ENCODE assay signal across 17 cellular contexts in genomic region chr3:51680196-51680595, GRCh38. TPM values are rescaled to one million over a fixed set of nuclear protein-coding genes. Genes with fewer than 3 reads are reported as not detected.
A peak's percentile ranks its signal among the peaks of the same experiment; 100 is the strongest.
DNase-seq lines count a peak whose midpoint lies in the region; ATAC-seq lines count a peak whose summit lies in the region.
"Had no signal": no experiment of that assay in that cellular context is flagged by ENCODE, and none has a peak within 500 bp of the region (broad histone marks: within the 10 kb centered on the region; RNA-seq: fewer than 3 reads in every experiment).

No MANE protein-coding gene starts in this region.

- intact Hi-C loops in activated CD4-positive, alpha-beta T cell treated with anti-CD3 and anti-CD28 coated beads, Interleukin-2, amount 10 ng/mL, durations not matched to agents 24 days and 14 days (cut with micrococcal nuclease) = no loop called here

- H3K27me3 ChIP-seq in Karpas-422 (ENCODE audit: low read length) (no peaks in the 10 kb centered on the region), skeletal muscle tissue (ENCODE audit: control insufficient read depth in 3 of 3, insufficient read depth in 3 of 3, low read length in 3 of 3) (no peaks in the 10 kb centered on the region)

- H3K36me3 Mint-ChIP-seq in activated CD4-positive, alpha-beta T cell treated with anti-CD3 and anti-CD28 coated beads, Interleukin-2, amount 10 ng/mL, durations not matched to agents 24 days and 14 days (ENCODE audit: low read depth) = peaks cover 43% of the 10 kb centered on the region
- peaks cover 11% of the 10 kb centered on the region for H3K36me3 Mint-ChIP-seq in effector memory CD8-positive, alpha-beta T cell (ENCODE audit: insufficient read depth)

- H3K4me1 ChIP-seq in Karpas-422 (ENCODE audit: low read length) (peaks cover 57% of the 10 kb centered on the region), skeletal muscle tissue (ENCODE audit: control insufficient read depth in 3 of 3, insufficient read depth in 3 of 3, low read length in 3 of 3) (peaks cover 29 to 55% (median 52%) of the 10 kb centered on the region in 3 donors)

- peaks cover 3% of the 10 kb centered on the region for H3K9me3 Mint-ChIP-seq in activated CD4-positive, alpha-beta T cell treated with anti-CD3 and anti-CD28 coated beads, Interleukin-2, amount 10 ng/mL, durations not matched to agents 24 days and 14 days
- no peaks in the 10 kb centered on the region for H3K9me3 Mint-ChIP-seq in effector memory CD8-positive, alpha-beta T cell
- H3K9me3 Mint-ChIP-seq: central memory CD8-positive, alpha-beta T cell; GM23338; nephron had no signal

- H3K27ac Mint-ChIP-seq in activated CD4-positive, alpha-beta T cell treated with anti-CD3 and anti-CD28 coated beads, Interleukin-2, amount 10 ng/mL, durations not matched to agents 24 days and 14 days = peak overlapping the region; percentile 68
- H3K27ac Mint-ChIP-seq in effector memory CD8-positive, alpha-beta T cell = peak overlapping the region; percentile 32 to 36
- H3K27ac Mint-ChIP-seq: GM23338, nephron had no signal

- no peaks in the 10 kb centered on the region for H3K9me2 ChIP-seq in Karpas-422 (replicated peaks; ENCODE audit: insufficient read depth, low read length)

- peaks cover 77% of the 10 kb centered on the region for H3K4me1 Mint-ChIP-seq in activated CD4-positive, alpha-beta T cell treated with anti-CD3 and anti-CD28 coated beads, Interleukin-2, amount 10 ng/mL, durations not matched to agents 24 days and 14 days
- H3K4me1 Mint-ChIP-seq in effector memory CD8-positive, alpha-beta T cell (ENCODE audit: low read depth in 2 of 2) = peaks cover 73 to 76% of the 10 kb centered on the region in 2 donors

- no peak overlapping the region for H3K4me3 ChIP-seq in Karpas-422 (ENCODE audit: low read length)
- no peak overlapping the region for H3K4me3 ChIP-seq in skeletal muscle tissue (ENCODE audit: low read length in 3 of 3)
- H3K4me3 ChIP-seq: A549, GM23338 had no signal

- H3K9ac ChIP-seq in Karpas-422 (ENCODE audit: low read length) (peak overlapping the region; percentile 15; the same call in 1 of the 2 replicates), skeletal muscle tissue (ENCODE audit: low read depth in 1 of 3, low read length in 3 of 3) (peak overlapping the region in 2 of 3 donors; percentile 27 to 45)

- no peak for ATAC-seq in effector memory CD8-positive, alpha-beta T cell (replicated peaks)
- ATAC-seq in HG02610 (IDR thresholded peaks at IDR 0.05; ENCODE audit: unreplicated experiment) = no peak
- ATAC-seq: A549, GM23338 had no signal

- no peaks in the 10 kb centered on the region for H3K9me3 ChIP-seq in Karpas-422 (ENCODE audit: low read length)
- no peaks in the 10 kb centered on the region for H3K9me3 ChIP-seq in skeletal muscle tissue (ENCODE audit: control insufficient read depth in 3 of 3, low read length in 3 of 3)
- H3K9me3 ChIP-seq: A549 had no signal

- peaks cover 21% of the 10 kb centered on the region for H4K20me1 ChIP-seq in Karpas-422 (ENCODE audit: insufficient read depth, low read depth, low read length)

- H3K27me3 Mint-ChIP-seq in activated CD4-positive, alpha-beta T cell treated with anti-CD3 and anti-CD28 coated beads, Interleukin-2, amount 10 ng/mL, durations not matched to agents 24 days and 14 days = no peaks in the 10 kb centered on the region
- no peaks in the 10 kb centered on the region for H3K27me3 Mint-ChIP-seq in effector memory CD8-positive, alpha-beta T cell
- H3K27me3 Mint-ChIP-seq: central memory CD8-positive, alpha-beta T cell had no signal

- no peak for DNase-seq in activated CD4-positive, alpha-beta T cell treated with anti-CD3 and anti-CD28 coated beads, Interleukin-2, amount 10 ng/mL, durations not matched to agents 24 days and 14 days
- no peak for DNase-seq in activated CD4-positive, alpha-beta T cell treated with anti-CD3 and anti-CD28 coated beads, Interleukin-2, amount 50 U/mL, for 1 hour
- no peak for DNase-seq in Karpas-422
- DNase-seq in effector memory CD8-positive, alpha-beta T cell = no peak
- no peak for DNase-seq in NOMO-1 (lab: John Stamatoyannopoulos, UW; ENCODE audit: unreplicated experiment in 2 of 2)
- no peak for DNase-seq in T1000 (lab: John Stamatoyannopoulos, UW)
- DNase-seq: activated effector memory CD4-positive, alpha-beta T cell treated with anti-CD3 and anti-CD28 coated beads, Interleukin-2, amount 50 U/mL, for 16 hours; NCI-H1105; NCI-H345; stimulated activated CD4-positive, alpha-beta T cell treated with anti-CD3 and anti-CD28 coated beads, Interleukin-4, amount 100 ng/mL, for 4 hours; stimulated activated naive CD4-positive, alpha-beta T cell treated with Interleukin-2 at 50 U/mL for 16 hours had no signal

- H3K27ac ChIP-seq in Karpas-422 (ENCODE audit: low read length) (no peak overlapping the region), skeletal muscle tissue (ENCODE audit: low read depth, low read length) (peak overlapping the region; percentile 22)
- H3K27ac ChIP-seq: A549 had no signal

- H3K36me3 ChIP-seq in Karpas-422 (ENCODE audit: insufficient read depth, low read length) = peaks cover 20% of the 10 kb centered on the region
- peaks cover 23 to 47% (median 45%) of the 10 kb centered on the region in 3 donors for H3K36me3 ChIP-seq in skeletal muscle tissue (ENCODE audit: control insufficient read depth in 3 of 3, insufficient read depth in 3 of 3, low read length in 3 of 3)

- H3K4me2 ChIP-seq in Karpas-422 (ENCODE audit: low read depth, low read length, poor library complexity, severe bottlenecking) = no peak overlapping the region
- H3K4me2 ChIP-seq: A549, GM23338 had no signal

- H3K4me3 Mint-ChIP-seq in activated CD4-positive, alpha-beta T cell treated with anti-CD3 and anti-CD28 coated beads, Interleukin-2, amount 10 ng/mL, durations not matched to agents 24 days and 14 days = peak overlapping the region; percentile 49
- no peak overlapping the region for H3K4me3 Mint-ChIP-seq in effector memory CD8-positive, alpha-beta T cell
- H3K4me3 Mint-ChIP-seq: GM23338, nephron had no signal

- no peak overlapping the region for H2AFZ ChIP-seq in Karpas-422 (ENCODE audit: low read length)
- H2AFZ ChIP-seq: GM23338 had no signal

- H3K79me2 ChIP-seq in Karpas-422 (ENCODE audit: low read length) = peaks cover 77% of the 10 kb centered on the region

RNA-seq across cellular contexts. Expression of gene TEX264, which starts 9.1 kb away (rescaled TPM):
- total RNA-seq in activated CD4-positive, alpha-beta T cell treated with anti-CD3 and anti-CD28 coated beads, Interleukin-2, amount 10 ng/mL, durations not matched to agents 24 days and 14 days = 45.6 and 47.0 TPM in 2 replicates
- 63.0 and 96.6 TPM in 2 replicates for total RNA-seq in Karpas-422 (2014; rRNA removed; shearing (Covaris generic); ENCODE audit: low replicate concordance)
- total RNA-seq in skeletal muscle tissue = 22.4 TPM

RNA-seq across cellular contexts. Expression of gene GRM2, which starts 26.7 kb away (rescaled TPM):
- 0.24 and 0.86 TPM in 2 replicates for total RNA-seq in activated CD4-positive, alpha-beta T cell treated with anti-CD3 and anti-CD28 coated beads, Interleukin-2, amount 10 ng/mL, durations not matched to agents 24 days and 14 days
- total RNA-seq in Karpas-422 (2014; rRNA removed; shearing (Covaris generic); ENCODE audit: low replicate concordance) = 0.19 and 1.1 TPM in 2 replicates
- not detected for total RNA-seq in skeletal muscle tissue
